ENCODE assay signal across 13 cellular contexts in the genomic region with DNA sequence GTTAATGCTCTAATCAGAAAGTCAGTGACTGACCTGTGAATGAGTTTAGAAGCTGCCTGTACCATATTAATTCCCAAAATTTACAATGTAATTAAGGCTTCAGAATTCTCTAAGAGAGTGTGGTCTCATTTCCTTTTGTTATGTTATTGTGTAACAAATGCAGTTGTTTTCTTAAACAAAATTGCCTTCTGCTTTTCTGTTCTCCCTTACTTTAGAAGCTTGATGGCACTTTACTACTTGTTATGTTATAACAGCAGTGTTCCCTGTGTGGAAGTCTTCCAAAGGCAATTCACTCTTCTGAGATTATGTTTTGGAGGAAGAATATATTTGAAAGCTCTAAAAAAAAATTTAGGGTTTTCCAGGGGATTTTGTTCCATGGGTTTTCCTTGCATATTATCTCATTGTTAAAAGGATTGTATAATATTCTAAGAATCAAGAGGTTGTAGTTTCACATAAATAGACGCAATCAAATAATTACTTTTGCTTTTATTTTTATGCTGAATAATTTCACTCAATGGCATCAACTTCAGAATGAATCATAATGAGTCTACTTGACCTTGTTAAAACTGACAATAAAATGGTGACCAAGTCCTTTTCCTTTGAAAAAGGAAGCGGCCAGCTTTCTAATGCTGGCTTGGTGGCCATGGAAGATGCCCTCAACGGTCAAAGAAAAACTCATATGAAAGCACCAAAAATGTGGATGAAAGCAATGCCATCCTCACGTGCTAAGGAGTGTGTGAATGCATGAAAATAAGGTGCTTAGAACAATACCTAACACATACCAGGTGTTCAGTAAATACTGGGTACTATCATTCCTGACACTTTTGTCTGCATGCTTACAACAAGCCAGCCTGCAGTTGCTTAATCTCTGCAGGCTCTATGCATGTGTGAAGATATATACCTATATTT.
DNase-seq lines count a peak whose midpoint lies in the region; ATAC-seq lines count a peak whose summit lies in the region.
"Had no signal": no experiment of that assay in that cellular context is flagged by ENCODE, and none has a peak within 500 bp of the region (broad histone marks: within the 10 kb centered on the region; RNA-seq: fewer than 3 reads in every experiment).

No MANE protein-coding gene starts in this region.

- H3K4me1 ChIP-seq in CD4-positive, CD25-positive, alpha-beta regulatory T cell (ENCODE audit: control insufficient read depth, insufficient read depth, low read length, poor library complexity, severe bottlenecking), result peaks cover 50% of the 10 kb centered on the region
- peaks cover 30% of the 10 kb centered on the region for H3K4me1 ChIP-seq in HUES64 (ENCODE audit: insufficient read depth, low read length)
- H3K4me1 ChIP-seq: breast epithelium had no signal

- peaks cover 5% of the 10 kb centered on the region for H3K27me3 Mint-ChIP-seq in CD4-positive, CD25-positive, alpha-beta regulatory T cell
- no peaks in the 10 kb centered on the region for H3K27me3 Mint-ChIP-seq in activated naive CD8-positive, alpha-beta T cell treated with anti-CD3 and anti-CD28 coated beads, Interleukin-2, amount 50 U/mL, for 24 hours
- no peaks in the 10 kb centered on the region for H3K27me3 Mint-ChIP-seq in memory B cell

- H3K4me1 Mint-ChIP-seq in CD4-positive, CD25-positive, alpha-beta regulatory T cell, result peaks cover 25 to 59% (median 48%) of the 10 kb centered on the region in 4 donors
- H3K4me1 Mint-ChIP-seq in activated naive CD8-positive, alpha-beta T cell treated with anti-CD3 and anti-CD28 coated beads, Interleukin-2, amount 50 U/mL, for 24 hours, result peaks cover 56% of the 10 kb centered on the region
- H3K4me1 Mint-ChIP-seq in memory B cell, result peaks cover 29% of the 10 kb centered on the region

- H3K36me3 Mint-ChIP-seq in CD4-positive, CD25-positive, alpha-beta regulatory T cell, result peaks cover 5% of the 10 kb centered on the region
- H3K36me3 Mint-ChIP-seq in activated naive CD8-positive, alpha-beta T cell treated with anti-CD3 and anti-CD28 coated beads, Interleukin-2, amount 50 U/mL, for 24 hours (ENCODE audit: low read depth), result no peaks in the 10 kb centered on the region
- H3K36me3 Mint-ChIP-seq in memory B cell, result no peaks in the 10 kb centered on the region

- H3K9me3 ChIP-seq in CD4-positive, CD25-positive, alpha-beta regulatory T cell (ENCODE audit: control insufficient read depth in 2 of 2, low read length in 2 of 2), result no peaks in the 10 kb centered on the region
- H3K9me3 ChIP-seq in HUES64 (ENCODE audit: insufficient read depth, low read depth, low read length), result 0 out of 2 replicates have a peak, but pooled peaks cover 2% of the 10 kb centered on the region
- H3K9me3 ChIP-seq: breast epithelium, sigmoid colon had no signal

- peak overlapping the region; percentile 62 for H3K4me3 ChIP-seq in CD4-positive, CD25-positive, alpha-beta regulatory T cell (ENCODE audit: low read depth, low read length)
- no peak overlapping the region for H3K4me3 ChIP-seq in HUES64 (ENCODE audit: low read length)
- H3K4me3 ChIP-seq: breast epithelium, lung, sigmoid colon had no signal

- peak in 1 of 3 donors; percentile 41 for DNase-seq in CD4-positive, CD25-positive, alpha-beta regulatory T cell
- no peak for DNase-seq in activated naive CD8-positive, alpha-beta T cell treated with anti-CD3 and anti-CD28 coated beads, Interleukin-2, amount 50 U/mL, for 24 hours
- DNase-seq in memory B cell (ENCODE audit: low spot score in 2 of 2) (no peak), NCI-H2107 treated with DMSO at 0.1 percent for 48 hours (lab: John Stamatoyannopoulos, UW; ENCODE audit: unreplicated experiment) (no peak), T-helper 1 cell (no peak), NCI-H2029 treated with DMSO at 0.1 percent for 48 hours (lab: John Stamatoyannopoulos, UW) (no peak)
- DNase-seq: activated CD8-positive, alpha-beta memory T cell treated with anti-CD3 and anti-CD28 coated beads, Interleukin-2, amount 50 U/mL, for 4 hours; NCI-H524; sigmoid colon had no signal

- H3K27ac Mint-ChIP-seq in CD4-positive, CD25-positive, alpha-beta regulatory T cell, result peak overlapping the region; percentile 64 to 99 (median 97)
- peak overlapping the region; percentile 5 for H3K27ac Mint-ChIP-seq in activated naive CD8-positive, alpha-beta T cell treated with anti-CD3 and anti-CD28 coated beads, Interleukin-2, amount 50 U/mL, for 24 hours
- H3K27ac Mint-ChIP-seq in memory B cell, result peak overlapping the region; percentile 100

- no peak overlapping the region for H3K9ac ChIP-seq in HUES64 (ENCODE audit: low read depth, low read length)

- ATAC-seq in CD4-positive, CD25-positive, alpha-beta regulatory T cell (ENCODE audit: low read depth in 2 of 2), result no peak
- ATAC-seq in activated naive CD8-positive, alpha-beta T cell treated with anti-CD3 and anti-CD28 coated beads, Interleukin-2, amount 50 U/mL, for 24 hours, result no peak
- no peak for ATAC-seq in memory B cell (ENCODE audit: low read depth)
- ATAC-seq in HG03045 (IDR thresholded peaks at IDR 0.05; ENCODE audit: unreplicated experiment), result no peak

- H3K36me3 ChIP-seq in CD4-positive, CD25-positive, alpha-beta regulatory T cell (ENCODE audit: control insufficient read depth, insufficient read depth, low read length), result no peaks in the 10 kb centered on the region
- no peaks in the 10 kb centered on the region for H3K36me3 ChIP-seq in HUES64 (ENCODE audit: insufficient read depth, low read length)
- H3K36me3 ChIP-seq: breast epithelium, sigmoid colon had no signal

- H3K4me3 Mint-ChIP-seq in CD4-positive, CD25-positive, alpha-beta regulatory T cell, result peak overlapping the region in 3 of 4 donors; percentile 19 to 87 (median 23)
- no peak overlapping the region for H3K4me3 Mint-ChIP-seq in activated naive CD8-positive, alpha-beta T cell treated with anti-CD3 and anti-CD28 coated beads, Interleukin-2, amount 50 U/mL, for 24 hours
- H3K4me3 Mint-ChIP-seq in memory B cell, result peak overlapping the region; percentile 5

- peaks cover 0 to 5% (median 0%) of the 10 kb centered on the region in 7 donors for H3K9me3 Mint-ChIP-seq in CD4-positive, CD25-positive, alpha-beta regulatory T cell
- H3K9me3 Mint-ChIP-seq in activated naive CD8-positive, alpha-beta T cell treated with anti-CD3 and anti-CD28 coated beads, Interleukin-2, amount 50 U/mL, for 24 hours, result peaks cover 7% of the 10 kb centered on the region
- H3K9me3 Mint-ChIP-seq in memory B cell, result no peaks in the 10 kb centered on the region

- H3K27ac ChIP-seq in CD4-positive, CD25-positive, alpha-beta regulatory T cell (ENCODE audit: insufficient read depth, low read length, poor library complexity, severe bottlenecking), result peak overlapping the region; percentile 98
- H3K27ac ChIP-seq in HUES64 (ENCODE audit: low read depth, low read length), result peak overlapping the region; percentile 12; the same call in 1 of the 2 replicates

- H3K27me3 ChIP-seq in CD4-positive, CD25-positive, alpha-beta regulatory T cell (ENCODE audit: control insufficient read depth, insufficient read depth, low read length), result no peaks in the 10 kb centered on the region
- no peaks in the 10 kb centered on the region for H3K27me3 ChIP-seq in HUES64 (ENCODE audit: insufficient read depth, low read length)
- H3K27me3 ChIP-seq: breast epithelium, sigmoid colon had no signal

- 85% methylated on average over 3 of the region's 4 CpGs for WGBS in HUES64

Comparison
In these comparisons a context has a peak if more than half of its experiments do, and no peak if none do; other contexts are left out.
1. H3K27ac Mint-ChIP-seq: peak in every context shown above with its lines; median percentile 100 in memory B cell; 97 in CD4-positive, CD25-positive, alpha-beta regulatory T cell; 5 in activated naive CD8-positive, alpha-beta T cell treated with anti-CD3 and anti-CD28 coated beads, Interleukin-2, amount 50 U/mL, for 24 hours.